36 cellular contexts compared by ENCODE assay signal in the genomic region with DNA sequence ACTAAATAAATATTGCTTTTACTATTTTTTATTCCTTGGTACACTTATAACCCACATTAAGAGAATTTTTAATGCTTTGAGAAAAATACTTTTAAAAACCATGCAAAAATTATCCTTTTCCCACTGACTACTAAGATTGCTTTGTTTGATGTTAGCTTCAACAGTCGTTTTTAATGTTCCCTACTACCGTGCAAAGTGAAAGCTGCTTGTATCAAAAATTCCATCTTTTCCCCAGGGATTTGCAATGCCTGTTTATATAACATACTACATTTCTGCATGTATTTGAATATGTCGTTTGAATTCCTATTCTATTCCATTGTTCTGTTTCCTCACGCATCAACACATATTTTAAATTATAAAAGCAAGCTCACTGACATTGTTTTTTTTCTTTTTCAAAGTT. TPM values are rescaled to one million over a fixed set of nuclear protein-coding genes. Genes with fewer than 3 reads are reported as not detected.
DNase-seq lines count a peak whose midpoint lies in the region; ATAC-seq and TF ChIP-seq lines count a peak whose summit lies in the region.
"Had no signal": no experiment of that assay in that cellular context is flagged by ENCODE, and none has a peak within 500 bp of the region (broad histone marks: within the 10 kb centered on the region; RNA-seq: fewer than 3 reads in every experiment).

No MANE protein-coding gene starts in this region.

- TF ChIP-seq CTCF in GM23338 (conservative IDR thresholded peaks at IDR 0.05; ENCODE audit: low read depth in 2 of 2) = no peak
- no peak for TF ChIP-seq CTCF in fibroblast of pulmonary artery (IDR thresholded peaks at IDR 0.05; ENCODE audit: low read length, missing control alignments)
- no peak for TF ChIP-seq CTCF in MCF 10A (IDR thresholded peaks at IDR 0.05; ENCODE audit: unreplicated experiment)

- intact Hi-C loops in MCF 10A (cut with micrococcal nuclease) = no loop called here

- H3K36me3 ChIP-seq in GM23338 (ENCODE audit: insufficient read depth) (no peaks in the 10 kb centered on the region), adipocyte (ENCODE audit: control insufficient read depth, insufficient read depth, low read length, severe bottlenecking) (no peaks in the 10 kb centered on the region)
- H3K36me3 ChIP-seq: BE2C, gastrocnemius medialis, pancreas had no signal

- H3K9me2 ChIP-seq in GM23338 (ENCODE audit: insufficient read depth) = no peaks in the 10 kb centered on the region

- no peaks in the 10 kb centered on the region for H3F3A ChIP-seq in GM23338 (replicated peaks; ENCODE audit: low read depth)

- peak; percentile 8 for DNase-seq in GM23338 (ENCODE audit: low spot score)
- peak; percentile 81 for DNase-seq in adipocyte (ENCODE audit: low read depth)
- DNase-seq in fibroblast of pulmonary artery (ENCODE audit: low read depth) = peak; percentile 51
- peak; percentile 26 for DNase-seq in skeletal muscle cell (ENCODE audit: low read depth)
- no peak for DNase-seq in SIG-M5 (lab: John Stamatoyannopoulos, UW)
- DNase-seq in MCF 10A (ENCODE audit: unreplicated experiment) = no peak
- no peak for DNase-seq in globus pallidus (ENCODE audit: low spot score)
- no peak for DNase-seq in activated CD8-positive, alpha-beta memory T cell treated with anti-CD3 and anti-CD28 coated beads, Interleukin-2, amount 50 U/mL, for 4 hours
- DNase-seq: activated CD4-positive, alpha-beta memory T cell treated with anti-CD3 and anti-CD28 coated beads, Interleukin-2, amount 10 ng/mL, durations not matched to agents 7 days and 5 days; activated naive CD4-positive, alpha-beta T cell treated with anti-CD3 and anti-CD28 coated beads, Interleukin-2, amount 50 U/mL, for 16 hours; amniotic stem cell; BE2C; DMS 273 treated with DMSO at 0.1 percent for 48 hours; effector CD8-positive, alpha-beta T cell; gastrocnemius medialis; H7; left cardiac atrium; NCI-H1417; NCI-H2029; NCI-H524; pancreas; PC-9; retina; stimulated activated CD4-positive, alpha-beta T cell treated with anti-CD3 and anti-CD28 coated beads, Interleukin-2, amount 100 ng/mL, for 24 hours; stimulated activated CD8-positive, alpha-beta memory T cell treated with anti-CD3 and anti-CD28 coated beads, Interleukin-4, amount 100 ng/mL, for 48 hours; testis had no signal

- no peaks in the 10 kb centered on the region for H4K20me1 ChIP-seq in GM23338 (replicated peaks; ENCODE audit: insufficient read depth)

- CTCF ChIA-PET in MCF 10A (lab: Yijun Ruan, JAX) = interaction anchor here (1.2 kb wide), 1 partner anchor 251 kb away, joined by 3 read pairs; no protein-coding TSS in a partner anchor

- H3K4me1 Mint-ChIP-seq in GM23338 = peaks cover 27% of the 10 kb centered on the region
- peaks cover 14% of the 10 kb centered on the region for H3K4me1 Mint-ChIP-seq in MCF 10A (ENCODE audit: insufficient read depth, unreplicated experiment)
- H3K4me1 Mint-ChIP-seq: activated CD4-positive, alpha-beta memory T cell treated with anti-CD3 and anti-CD28 coated beads, Interleukin-2, amount 10 ng/mL, durations not matched to agents 7 days and 5 days had no signal

- H3K79me2 ChIP-seq in GM23338 (replicated peaks; ENCODE audit: insufficient read depth) = no peaks in the 10 kb centered on the region
- H3K79me2 ChIP-seq: hepatocyte had no signal

- H2AFZ ChIP-seq in GM23338 = no peak overlapping the region
- H2AFZ ChIP-seq: hepatocyte, PC-9 had no signal

- H3K27me3 ChIP-seq in GM23338 (ENCODE audit: insufficient read depth) (no peaks in the 10 kb centered on the region), adipocyte (replicated peaks; ENCODE audit: control insufficient read depth, insufficient read depth, low read length) (no peaks in the 10 kb centered on the region)
- H3K27me3 ChIP-seq: BE2C, gastrocnemius medialis, hepatocyte, testis had no signal

- H3K36me3 Mint-ChIP-seq in GM23338 (ENCODE audit: low read depth) (no peaks in the 10 kb centered on the region), MCF 10A (ENCODE audit: insufficient read depth, unreplicated experiment) (no peaks in the 10 kb centered on the region)
- H3K36me3 Mint-ChIP-seq: natural killer cell treated with Interleukin-12 subunit alpha and Interleukin-12 subunit beta and Interleukin-15 and Interleukin-18, amount 100 ng/mL, for 72 hours had no signal

- no peak for ATAC-seq in GM23338
- ATAC-seq: gastrocnemius medialis; left cardiac atrium; natural killer cell treated with Interleukin-12 subunit alpha and Interleukin-12 subunit beta and Interleukin-15 and Interleukin-18, amount 100 ng/mL, for 72 hours; pancreas had no signal

- H3K4me1 ChIP-seq in GM23338 (ENCODE audit: insufficient read depth) (peaks cover 10% of the 10 kb centered on the region), adipocyte (ENCODE audit: control insufficient read depth, insufficient read depth, low read length) (peaks cover 22% of the 10 kb centered on the region)
- H3K4me1 ChIP-seq: BE2C, pancreas, testis had no signal

- no peaks in the 10 kb centered on the region for H3K9me3 Mint-ChIP-seq in GM23338
- no peaks in the 10 kb centered on the region for H3K9me3 Mint-ChIP-seq in MCF 10A (ENCODE audit: unreplicated experiment)
- H3K9me3 Mint-ChIP-seq: activated CD4-positive, alpha-beta memory T cell treated with anti-CD3 and anti-CD28 coated beads, Interleukin-2, amount 10 ng/mL, durations not matched to agents 7 days and 5 days; activated T-helper 2 cell treated with anti-CD3 and anti-CD28 coated beads, Interferon-gamma antibody, Interleukin-2, Interleukin-4, amounts not matched to agents 10 μg/mL and 5 μg/mL and 100 μg/mL, durations not matched to agents 14 hours and 24 hours and 36 hours; natural killer cell treated with Interleukin-12 subunit alpha and Interleukin-12 subunit beta and Interleukin-15 and Interleukin-18, amount 100 ng/mL, for 72 hours; stimulated activated naive CD8-positive, alpha-beta T cell treated with anti-CD3 and anti-CD28 coated beads, Interleukin-15, Interleukin-2, amounts not matched to agents 100 ng/mL and 50 ng/mL, for 24 hours; T-helper 2 cell treated with Interferon-gamma antibody and Interleukin-4, amounts not matched to agents 5 μg/mL and 100 μg/mL, for 36 hours had no signal

- peak overlapping the region; percentile 33 for H3K4me2 ChIP-seq in GM23338
- H3K4me2 ChIP-seq: hepatocyte, KMS-11, PC-9, smooth muscle cell had no signal

- peak overlapping the region; percentile 63 for H3K27ac Mint-ChIP-seq in GM23338
- no peak overlapping the region for H3K27ac Mint-ChIP-seq in MCF 10A (ENCODE audit: low read depth, unreplicated experiment)
- H3K27ac Mint-ChIP-seq: activated CD4-positive, alpha-beta memory T cell treated with anti-CD3 and anti-CD28 coated beads, Interleukin-2, amount 10 ng/mL, durations not matched to agents 7 days and 5 days; activated T-helper 2 cell treated with anti-CD3 and anti-CD28 coated beads, Interferon-gamma antibody, Interleukin-2, Interleukin-4, amounts not matched to agents 10 μg/mL and 5 μg/mL and 100 μg/mL, durations not matched to agents 14 hours and 24 hours and 36 hours; natural killer cell treated with Interleukin-12 subunit alpha and Interleukin-12 subunit beta and Interleukin-15 and Interleukin-18, amount 100 ng/mL, for 72 hours; stimulated activated naive CD8-positive, alpha-beta T cell treated with anti-CD3 and anti-CD28 coated beads, Interleukin-15, Interleukin-2, amounts not matched to agents 100 ng/mL and 50 ng/mL, for 24 hours; T-helper 2 cell treated with Interferon-gamma antibody and Interleukin-4, amounts not matched to agents 5 μg/mL and 100 μg/mL, for 36 hours had no signal

- H3K4me3 ChIP-seq in GM23338 (no peak overlapping the region), adipocyte (ENCODE audit: low read length) (peak overlapping the region; percentile 69), fibroblast of pulmonary artery (replicated peaks; ENCODE audit: low read depth, low read length) (no peak overlapping the region), skeletal muscle cell (ENCODE audit: low read depth, low read length) (no peak overlapping the region)
- H3K4me3 ChIP-seq: gastrocnemius medialis, hepatocyte, lung, pancreas, PC-9, smooth muscle cell, testis had no signal

- H3K27me3 Mint-ChIP-seq in GM23338 (ENCODE audit: insufficient read depth, low read depth, poor library complexity) (no peaks in the 10 kb centered on the region), MCF 10A (ENCODE audit: insufficient read depth, unreplicated experiment) (no peaks in the 10 kb centered on the region)
- H3K27me3 Mint-ChIP-seq: activated CD4-positive, alpha-beta memory T cell treated with anti-CD3 and anti-CD28 coated beads, Interleukin-2, amount 10 ng/mL, durations not matched to agents 7 days and 5 days had no signal

- no peaks in the 10 kb centered on the region for H3K9me3 ChIP-seq in adipocyte (ENCODE audit: control insufficient read depth, low read length)
- H3K9me3 ChIP-seq: BE2C, gastrocnemius medialis, pancreas, testis had no signal

- H3K27ac ChIP-seq in GM23338 (ENCODE audit: low read depth) = no peak overlapping the region
- H3K27ac ChIP-seq: gastrocnemius medialis, hepatocyte, HL-60, KMS-11, pancreas, PC-9, testis had no signal

- H3K4me3 Mint-ChIP-seq in GM23338 (0 out of 3 replicates have a peak overlapping the region, but pooled peaks have one; percentile 21), MCF 10A (ENCODE audit: unreplicated experiment) (no peak overlapping the region)
- H3K4me3 Mint-ChIP-seq: activated CD4-positive, alpha-beta memory T cell treated with anti-CD3 and anti-CD28 coated beads, Interleukin-2, amount 10 ng/mL, durations not matched to agents 7 days and 5 days; natural killer cell treated with Interleukin-12 subunit alpha and Interleukin-12 subunit beta and Interleukin-15 and Interleukin-18, amount 100 ng/mL, for 72 hours; stimulated activated naive CD8-positive, alpha-beta T cell treated with anti-CD3 and anti-CD28 coated beads, Interleukin-15, Interleukin-2, amounts not matched to agents 100 ng/mL and 50 ng/mL, for 24 hours; T-helper 2 cell treated with Interferon-gamma antibody and Interleukin-4, amounts not matched to agents 5 μg/mL and 100 μg/mL, for 36 hours had no signal

- BruUV-seq in MCF 10A (replicated peaks; lab: Mats Ljungman, UMichigan) = no TSS peak

- POLR2A ChIA-PET in MCF 10A (lab: Yijun Ruan, JAX) = no interaction called here

- H3K9ac ChIP-seq in adipocyte (ENCODE audit: low read length) = peak overlapping the region; percentile 47
- H3K9ac ChIP-seq: KMS-11 had no signal

RNA-seq across cellular contexts. Expression of gene TFPI2, which starts 54.4 kb away (rescaled TPM):
- total RNA-seq in GM23338 (2014; rRNA removed; shearing (Covaris generic)) = 11.2 and 13.3 TPM in 2 replicates
- polyA plus RNA-seq in GM23338 (2016; fragmentation: Nextera tagmentation; extraction: Ambion mirVana) = 18.1 and 24.9 TPM in 2 replicates
- not detected in 2 replicates for total RNA-seq in MCF 10A (2022)
- total RNA-seq: activated CD4-positive, alpha-beta memory T cell treated with anti-CD3 and anti-CD28 coated beads, Interleukin-2, amount 10 ng/mL, durations not matched to agents 7 days and 5 days; activated T-helper 2 cell treated with anti-CD3 and anti-CD28 coated beads, Interferon-gamma antibody, Interleukin-2, Interleukin-4, amounts not matched to agents 10 μg/mL and 5 μg/mL and 100 μg/mL, durations not matched to agents 14 hours and 24 hours and 36 hours; mononuclear cell; natural killer cell treated with Interleukin-12 subunit alpha and Interleukin-12 subunit beta and Interleukin-15 and Interleukin-18, amount 100 ng/mL, for 72 hours had no signal

Comparison
In these comparisons a context has a peak if more than half of its experiments do, and no peak if none do; other contexts are left out.
1. DNase-seq: peak in GM23338 (single experiment), adipocyte (single experiment), fibroblast of pulmonary artery (single experiment) and skeletal muscle cell (single experiment); none in SIG-M5 (single experiment), MCF 10A (single experiment), globus pallidus (single experiment) and activated CD8-positive, alpha-beta memory T cell treated with anti-CD3 and anti-CD28 coated beads, Interleukin-2, amount 50 U/mL, for 4 hours (single experiment).